ENCODE assay signal across 12 cellular contexts in genomic region chr17:42071810-42072209, GRCh38. TPM values are rescaled to one million over a fixed set of nuclear protein-coding genes. Genes with fewer than 3 reads are reported as not detected.
DNase-seq lines count a peak whose midpoint lies in the region; ATAC-seq lines count a peak whose summit lies in the region.
"Had no signal": no experiment of that assay in that cellular context is flagged by ENCODE, and none has a peak within 500 bp of the region (broad histone marks: within the 10 kb centered on the region; RNA-seq: fewer than 3 reads in every experiment).

No MANE protein-coding gene starts in this region.

- H3K9me3 Mint-ChIP-seq in activated naive CD4-positive, alpha-beta T cell treated with anti-CD3 and anti-CD28 coated beads for 36 hours, result no peaks in the 10 kb centered on the region
- H3K9me3 Mint-ChIP-seq in activated naive CD4-positive, alpha-beta T cell treated with anti-CD3 and anti-CD28 coated beads, Interleukin-2, amount 10 ng/mL, durations not matched to agents 7 days and 5 days, result no peaks in the 10 kb centered on the region
- H3K9me3 Mint-ChIP-seq in stimulated activated naive CD8-positive, alpha-beta T cell treated with anti-CD3 and anti-CD28 coated beads, Interleukin-15, Interleukin-2, amounts not matched to agents 100 ng/mL and 50 ng/mL, for 24 hours, result no peaks in the 10 kb centered on the region

- H3K27ac Mint-ChIP-seq in activated naive CD4-positive, alpha-beta T cell treated with anti-CD3 and anti-CD28 coated beads for 36 hours, result no peak overlapping the region
- H3K27ac Mint-ChIP-seq in activated naive CD4-positive, alpha-beta T cell treated with anti-CD3 and anti-CD28 coated beads, Interleukin-2, amount 10 ng/mL, durations not matched to agents 7 days and 5 days, result no peak overlapping the region
- H3K27ac Mint-ChIP-seq in stimulated activated naive CD8-positive, alpha-beta T cell treated with anti-CD3 and anti-CD28 coated beads, Interleukin-15, Interleukin-2, amounts not matched to agents 100 ng/mL and 50 ng/mL, for 24 hours, result peak overlapping the region; percentile 26

- H3K36me3 ChIP-seq in SK-N-MC (ENCODE audit: insufficient read depth, low read length) (no peaks in the 10 kb centered on the region), iPS-15b (ENCODE audit: control insufficient read depth, insufficient read depth, low read length) (no peaks in the 10 kb centered on the region)

- no peaks in the 10 kb centered on the region for H3K4me1 ChIP-seq in iPS-15b (ENCODE audit: control insufficient read depth, insufficient read depth, low read length)

- H3K27ac ChIP-seq in SK-N-MC, result no peak overlapping the region

- H3K4me3 Mint-ChIP-seq in activated naive CD4-positive, alpha-beta T cell treated with anti-CD3 and anti-CD28 coated beads for 36 hours, result peak overlapping the region; percentile 34
- no peak overlapping the region for H3K4me3 Mint-ChIP-seq in activated naive CD4-positive, alpha-beta T cell treated with anti-CD3 and anti-CD28 coated beads, Interleukin-2, amount 10 ng/mL, durations not matched to agents 7 days and 5 days
- peak overlapping the region; percentile 71 for H3K4me3 Mint-ChIP-seq in stimulated activated naive CD8-positive, alpha-beta T cell treated with anti-CD3 and anti-CD28 coated beads, Interleukin-15, Interleukin-2, amounts not matched to agents 100 ng/mL and 50 ng/mL, for 24 hours

- H3K4me3 ChIP-seq in SK-N-MC, result peak overlapping the region; percentile 73
- peak overlapping the region; percentile 62 for H3K4me3 ChIP-seq in iPS-15b (ENCODE audit: low read depth, low read length)

- H3K36me3 Mint-ChIP-seq in activated naive CD4-positive, alpha-beta T cell treated with anti-CD3 and anti-CD28 coated beads for 36 hours (ENCODE audit: low read depth), result no peaks in the 10 kb centered on the region
- H3K36me3 Mint-ChIP-seq in activated naive CD4-positive, alpha-beta T cell treated with anti-CD3 and anti-CD28 coated beads, Interleukin-2, amount 10 ng/mL, durations not matched to agents 7 days and 5 days, result no peaks in the 10 kb centered on the region
- H3K36me3 Mint-ChIP-seq in stimulated activated naive CD8-positive, alpha-beta T cell treated with anti-CD3 and anti-CD28 coated beads, Interleukin-15, Interleukin-2, amounts not matched to agents 100 ng/mL and 50 ng/mL, for 24 hours (ENCODE audit: low read depth), result no peaks in the 10 kb centered on the region

- H3K9me3 ChIP-seq in SK-N-MC (ENCODE audit: low read depth, low read length), result no peaks in the 10 kb centered on the region
- H3K9me3 ChIP-seq in iPS-15b (ENCODE audit: control insufficient read depth, insufficient read depth, low read length), result no peaks in the 10 kb centered on the region

- DNase-seq in activated naive CD4-positive, alpha-beta T cell treated with anti-CD3 and anti-CD28 coated beads for 36 hours, result no peak
- no peak for DNase-seq in activated naive CD4-positive, alpha-beta T cell treated with anti-CD3 and anti-CD28 coated beads, Interleukin-2, amount 10 ng/mL, durations not matched to agents 7 days and 5 days
- no peak for DNase-seq in SK-N-MC (ENCODE audit: low read depth, low spot score)
- no peak for DNase-seq in NCI-H2107 (lab: John Stamatoyannopoulos, UW)
- DNase-seq: activated CD4-positive, CD25-positive, alpha-beta regulatory T cell treated with anti-CD3 and anti-CD28 coated beads, Interleukin-2, amount 50 U/mL, for 72 hours; anterior cingulate cortex; NCI-H2227 treated with DMSO at 0.1 percent for 48 hours had no signal

- no peak for ATAC-seq in GM18511 (IDR thresholded peaks at IDR 0.05; ENCODE audit: unreplicated experiment)
- ATAC-seq in GM18868 (IDR thresholded peaks at IDR 0.05; ENCODE audit: unreplicated experiment), result no peak

- H3K9ac ChIP-seq in SK-N-MC (ENCODE audit: insufficient read length) (peak overlapping the region; percentile 37), iPS-15b (ENCODE audit: low read depth, low read length) (no peak overlapping the region)

- H3K4me1 Mint-ChIP-seq in activated naive CD4-positive, alpha-beta T cell treated with anti-CD3 and anti-CD28 coated beads for 36 hours (ENCODE audit: low read depth), result peaks cover 8% of the 10 kb centered on the region
- H3K4me1 Mint-ChIP-seq in activated naive CD4-positive, alpha-beta T cell treated with anti-CD3 and anti-CD28 coated beads, Interleukin-2, amount 10 ng/mL, durations not matched to agents 7 days and 5 days, result peaks cover 12% of the 10 kb centered on the region
- peaks cover 12% of the 10 kb centered on the region for H3K4me1 Mint-ChIP-seq in stimulated activated naive CD8-positive, alpha-beta T cell treated with anti-CD3 and anti-CD28 coated beads, Interleukin-15, Interleukin-2, amounts not matched to agents 100 ng/mL and 50 ng/mL, for 24 hours (ENCODE audit: low read depth)

- H3K27me3 Mint-ChIP-seq in activated naive CD4-positive, alpha-beta T cell treated with anti-CD3 and anti-CD28 coated beads for 36 hours (ENCODE audit: low read depth), result peaks cover 27% of the 10 kb centered on the region
- H3K27me3 Mint-ChIP-seq in activated naive CD4-positive, alpha-beta T cell treated with anti-CD3 and anti-CD28 coated beads, Interleukin-2, amount 10 ng/mL, durations not matched to agents 7 days and 5 days, result peaks cover 73% of the 10 kb centered on the region
- peaks cover 14% of the 10 kb centered on the region for H3K27me3 Mint-ChIP-seq in stimulated activated naive CD8-positive, alpha-beta T cell treated with anti-CD3 and anti-CD28 coated beads, Interleukin-15, Interleukin-2, amounts not matched to agents 100 ng/mL and 50 ng/mL, for 24 hours

- H3K27me3 ChIP-seq in iPS-15b (ENCODE audit: control insufficient read depth, insufficient read depth, low read length), result peaks cover 8% of the 10 kb centered on the region

- intact Hi-C loops in activated naive CD4-positive, alpha-beta T cell treated with anti-CD3 and anti-CD28 coated beads for 36 hours (cut with micrococcal nuclease), result no loop called here

- CTCF ChIA-PET in activated naive CD4-positive, alpha-beta T cell treated with anti-CD3 and anti-CD28 coated beads for 36 hours (lab: Charles Lee), result interaction anchor here (0.9 to 1.8 kb wide), 3 partner anchors 42 to 54 kb away, joined by 3 to 4 read pairs (median 4); partner anchors contain the start of gene DNAJC7
- CTCF ChIA-PET in activated naive CD4-positive, alpha-beta T cell treated with anti-CD3 and anti-CD28 coated beads, Interleukin-2, amount 10 ng/mL, durations not matched to agents 7 days and 5 days (lab: Charles Lee), result interaction anchor here (1.5 to 1.6 kb wide), 3 partner anchors 48 to 71 kb away, joined by 3 to 4 read pairs (median 4); no protein-coding TSS in a partner anchor

RNA-seq across cellular contexts. Expression of gene C17orf113, which starts 21.4 kb away (rescaled TPM):
- total RNA-seq in activated naive CD4-positive, alpha-beta T cell treated with anti-CD3 and anti-CD28 coated beads for 36 hours, result under 1 TPM; 0.20 to 0.31 TPM

RNA-seq across cellular contexts. Expression of gene ZNF385C, which starts 26.5 kb away (rescaled TPM):
- total RNA-seq in activated naive CD4-positive, alpha-beta T cell treated with anti-CD3 and anti-CD28 coated beads for 36 hours, result under 1 TPM; 0.36 to 0.77 TPM
- total RNA-seq: endothelial cell of umbilical vein had no signal

RNA-seq across cellular contexts. Expression of gene DHX58, which starts 40.7 kb away (rescaled TPM):
- total RNA-seq in activated naive CD4-positive, alpha-beta T cell treated with anti-CD3 and anti-CD28 coated beads for 36 hours, result 10 to 100 TPM; 44.4 to 46.3 TPM

RNA-seq across cellular contexts. Expression of gene KAT2A, which starts 49.4 kb away (rescaled TPM):
- total RNA-seq in activated naive CD4-positive, alpha-beta T cell treated with anti-CD3 and anti-CD28 coated beads for 36 hours, result 10 to 100 TPM; 57.3 to 59.0 TPM

RNA-seq across cellular contexts. Expression of gene HSPB9, which starts 50.8 kb away (rescaled TPM):
- not detected for total RNA-seq in activated naive CD4-positive, alpha-beta T cell treated with anti-CD3 and anti-CD28 coated beads for 36 hours
- total RNA-seq: endothelial cell of umbilical vein had no signal
